17 cellular contexts compared by ENCODE assay signal in genomic region chr10:86362129-86362527, GRCh38. TPM values are rescaled to one million over a fixed set of nuclear protein-coding genes. Genes with fewer than 3 reads are reported as not detected.
DNase-seq lines count a peak whose midpoint lies in the region; ATAC-seq and TF ChIP-seq lines count a peak whose summit lies in the region.
"Had no signal": no experiment of that assay in that cellular context is flagged by ENCODE, and none has a peak within 500 bp of the region (broad histone marks: within the 10 kb centered on the region; RNA-seq: fewer than 3 reads in every experiment).

No MANE protein-coding gene starts in this region.

- TF ChIP-seq CTCF in adrenal gland (IDR thresholded peaks at IDR 0.05) (no peak), left lung (IDR thresholded peaks at IDR 0.05) (no peak), suprapubic skin (IDR thresholded peaks at IDR 0.05) (no peak)

- ATAC-seq in left lung (no peak), HG03442 (IDR thresholded peaks at IDR 0.05; ENCODE audit: unreplicated experiment) (no peak)

- no peak overlapping the region for H3K4me3 ChIP-seq in adrenal gland
- no peak overlapping the region for H3K4me3 ChIP-seq in left lung
- H3K4me3 ChIP-seq in suprapubic skin, result no peak overlapping the region

- H3K36me3 ChIP-seq in adrenal gland (replicated peaks in 1 of 2) (no peaks in the 10 kb centered on the region), left lung (no peaks in the 10 kb centered on the region), suprapubic skin (no peaks in the 10 kb centered on the region)

- peak; percentile 4 for DNase-seq in activated CD8-positive, alpha-beta memory T cell treated with anti-CD3 and anti-CD28 coated beads, Interleukin-2, amount 50 U/mL, for 4 hours
- no peak for DNase-seq in activated CD8-positive, alpha-beta memory T cell treated with anti-CD3 and anti-CD28 coated beads, Interleukin-2, amount 50 U/mL, for 48 hours
- peak in 4 of 7 donors; percentile 3 to 37 (median 6) for DNase-seq in adrenal gland
- DNase-seq in left lung, result peak; percentile 10 to 34
- DNase-seq in suprapubic skin (ENCODE audit: low spot score in 2 of 2), result peak; percentile 33 to 44
- no peak for DNase-seq in A172 (ENCODE audit: low spot score)
- no peak for DNase-seq in amniotic stem cell (lab: John Stamatoyannopoulos, UW)
- DNase-seq: COR-L47, DMS53, H7, IMR-90, Kasumi-1, NCI-H1105 treated with DMSO at 0.1 percent for 48 hours, NCI-H446, NCI-H748 treated with DMSO at 0.1 percent for 48 hours had no signal

- H3K27me3 ChIP-seq in adrenal gland, result peaks cover 11% of the 10 kb centered on the region
- peaks cover 44 to 56% of the 10 kb centered on the region in 2 donors for H3K27me3 ChIP-seq in left lung
- peaks cover 44% of the 10 kb centered on the region for H3K27me3 ChIP-seq in suprapubic skin

- H3K27ac ChIP-seq in adrenal gland (no peak overlapping the region), left lung (no peak overlapping the region), suprapubic skin (no peak overlapping the region)
- H3K27ac ChIP-seq: C4-2B had no signal

- TF ChIP-seq EP300 in suprapubic skin (IDR thresholded peaks at IDR 0.05), result no peak

- TF ChIP-seq POLR2A in adrenal gland (IDR thresholded peaks at IDR 0.05), result no peak
- no peak for TF ChIP-seq POLR2A in suprapubic skin (IDR thresholded peaks at IDR 0.05)

- WGBS in adrenal gland, 4 donors, result 86 to 100% (median 94%) methylated on average over 2 of the region's 2 CpGs
- 50% methylated on average over 1 of the region's 2 CpGs for WGBS in suprapubic skin

- peaks cover 14 to 20% of the 10 kb centered on the region in 2 donors for H3K4me1 ChIP-seq in adrenal gland (replicated peaks in 1 of 2)
- H3K4me1 ChIP-seq in left lung, result peaks cover 8 to 47% of the 10 kb centered on the region in 2 donors
- peaks cover 41% of the 10 kb centered on the region for H3K4me1 ChIP-seq in suprapubic skin

- H3K9me3 ChIP-seq in adrenal gland (replicated peaks in 1 of 3), result no peaks in the 10 kb centered on the region
- no peaks in the 10 kb centered on the region for H3K9me3 ChIP-seq in left lung
- no peaks in the 10 kb centered on the region for H3K9me3 ChIP-seq in suprapubic skin

- intact Hi-C loops in adrenal gland (cut with DNase I) (no loop called here), left lung (cut with DNase I) (no loop called here)

RNA-seq across cellular contexts. Expression of gene GRID1, which starts 4.5 kb away (rescaled TPM):
- total RNA-seq in adrenal gland (1 to 10 TPM; 2.4 to 8.0 (median 4.0) TPM), left lung (1 to 10 TPM; 1.1 to 2.6 TPM), suprapubic skin (1 to 10 TPM; 1.8 to 3.1 (median 2.4) TPM)
- polyA plus RNA-seq in adrenal gland, result 1 to 10 TPM; 2.2 to 5.6 (median 5.1) TPM
- 4.9 and 5.2 TPM in 2 replicates for total RNA-seq in A172 (2014; rRNA removed; shearing (Covaris generic))
- total RNA-seq: IMR-90 had no signal
- polyA plus RNA-seq: IMR-90 had no signal

Comparison
In these comparisons a context has a peak if more than half of its experiments do, and no peak if none do; other contexts are left out.
1. DNase-seq: peak in activated CD8-positive, alpha-beta memory T cell treated with anti-CD3 and anti-CD28 coated beads, Interleukin-2, amount 50 U/mL, for 4 hours (single experiment), adrenal gland (4 of 7), left lung (2 of 2) and suprapubic skin (2 of 2); none in activated CD8-positive, alpha-beta memory T cell treated with anti-CD3 and anti-CD28 coated beads, Interleukin-2, amount 50 U/mL, for 48 hours (single experiment), A172 (single experiment) and amniotic stem cell (single experiment).